19 cellular contexts compared by ENCODE assay signal in the genomic region with DNA sequence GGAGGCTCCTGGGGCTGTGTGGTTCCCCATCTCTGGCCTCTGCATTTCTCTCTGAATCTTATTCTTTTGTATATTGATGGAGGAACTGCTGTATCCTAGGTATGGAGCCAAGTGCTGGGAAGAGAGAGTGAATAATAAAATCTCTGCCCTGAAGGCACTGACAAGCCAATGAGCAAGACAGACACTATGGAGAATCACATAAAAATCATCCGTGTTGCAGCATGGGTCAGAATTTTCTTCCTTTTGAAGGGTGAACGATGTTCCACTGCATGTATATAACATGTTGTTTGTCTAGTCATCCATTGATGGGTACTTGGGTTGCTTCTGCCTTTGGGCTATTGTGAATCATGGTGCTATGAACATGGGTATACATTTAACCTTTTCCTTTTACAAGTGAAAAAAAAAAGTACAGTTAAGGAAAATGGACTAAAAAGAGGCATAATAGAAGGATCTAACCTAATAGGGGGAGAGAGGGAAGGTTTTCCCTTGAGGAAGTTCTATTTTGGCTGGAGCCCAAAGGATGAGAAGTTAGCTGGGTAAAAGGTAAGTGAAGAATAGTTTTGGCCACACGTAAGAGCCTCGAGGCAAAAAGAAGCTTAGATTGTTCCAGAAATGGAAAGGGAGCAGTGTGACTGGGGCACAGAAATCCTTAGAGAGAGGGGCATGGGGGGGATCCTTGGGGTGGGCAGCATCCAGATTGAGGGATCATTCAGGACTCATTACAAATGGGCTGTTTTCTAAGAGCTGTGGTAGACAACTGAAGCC.
"Had no signal": no experiment of that assay in that cellular context is flagged by ENCODE, and none has a peak within 500 bp of the region (broad histone marks: within the 10 kb centered on the region; RNA-seq: fewer than 3 reads in every experiment).

No MANE protein-coding gene starts in this region.

- ATAC-seq: activated CD8-positive, alpha-beta T cell treated with anti-CD3 and anti-CD28 coated beads, Interleukin-2, amount 10 ng/mL, durations not matched to agents 7 days and 5 days; activated naive CD8-positive, alpha-beta T cell treated with anti-CD3 and anti-CD28 coated beads, Interleukin-2, amount 50 U/mL, for 24 hours; body of pancreas; natural killer cell; sciatic nerve; stimulated activated effector memory CD8-positive, alpha-beta T cell treated with anti-CD3 and anti-CD28 coated beads, Interleukin-12 subunit alpha, Interleukin-12 subunit beta, amount 100 ng/mL, for 72 hours; T-cell had no signal

- H3K36me3 ChIP-seq: stomach, suprapubic skin, tibial nerve had no signal

- H3K4me3 ChIP-seq: body of pancreas, lung, stomach, suprapubic skin, tibial nerve had no signal

- H3K4me1 ChIP-seq: body of pancreas had no signal

- H3K27ac ChIP-seq: body of pancreas, stomach, suprapubic skin had no signal

- DNase-seq: activated CD4-positive, alpha-beta T cell treated with anti-CD3 and anti-CD28 coated beads for 1 hour; activated CD4-positive, alpha-beta T cell treated with anti-CD3 and anti-CD28 coated beads, Interleukin-2, amount 50 U/mL, for 1 hour; activated CD8-positive, alpha-beta T cell treated with anti-CD3 and anti-CD28 coated beads, Interleukin-2, amount 10 ng/mL, durations not matched to agents 7 days and 5 days; activated gamma-delta T cell; activated naive CD4-positive, alpha-beta T cell treated with anti-CD3 and anti-CD28 coated beads, Interleukin-2, amount 50 U/mL, for 16 hours; activated naive CD8-positive, alpha-beta T cell treated with anti-CD3 and anti-CD28 coated beads, Interleukin-2, amount 50 U/mL, for 24 hours; body of pancreas; caudate nucleus; effector memory CD4-positive, alpha-beta T cell; natural killer cell; small intestine; stimulated activated CD4-positive, alpha-beta T cell treated with anti-CD3 and anti-CD28 coated beads, Interleukin-2, amount 100 ng/mL, for 24 hours; stomach; T-cell had no signal

- H3K9me3 ChIP-seq: body of pancreas, stomach, suprapubic skin, tibial nerve had no signal

- H3K27me3 ChIP-seq: body of pancreas, stomach, suprapubic skin, tibial nerve had no signal
